Comparison of ENCODE assay signal across 28 cellular contexts in genomic region chr18:49495480-49495879, GRCh38.
"Had no signal": no experiment of that assay in that cellular context is flagged by ENCODE, and none has a peak within 500 bp of the region (broad histone marks: within the 10 kb centered on the region; RNA-seq: fewer than 3 reads in every experiment).

No MANE protein-coding gene starts in this region.

- H3K27ac ChIP-seq: neutrophil, suprapubic skin, tibial nerve, WERI-Rb-1 had no signal

- H3K27ac Mint-ChIP-seq: activated CD4-positive, alpha-beta memory T cell treated with anti-CD3 and anti-CD28 coated beads, Interleukin-2, amount 10 ng/mL, durations not matched to agents 7 days and 5 days; activated CD4-positive, alpha-beta T cell treated with anti-CD3 and anti-CD28 coated beads, Interleukin-2, amount 10 ng/mL, durations not matched to agents 7 days and 5 days; activated naive CD4-positive, alpha-beta T cell treated with anti-CD3 and anti-CD28 coated beads, Interleukin-2, amount 10 ng/mL, durations not matched to agents 7 days and 5 days; activated naive CD8-positive, alpha-beta T cell treated with anti-CD3 and anti-CD28 coated beads, Interleukin-2, amount 10 ng/mL, durations not matched to agents 7 days and 5 days; activated T-cell treated with anti-CD3 and anti-CD28 coated beads, Interleukin-2, amount 50 U/mL, for 24 hours; natural killer cell treated with Interleukin-12 subunit alpha and Interleukin-12 subunit beta and Interleukin-15 and Interleukin-18, amount 100 ng/mL, for 72 hours; progenitor cell of endocrine pancreas; stimulated activated naive B cell treated with anti-CD40 and anti-IgM and Interleukin-4, amounts not matched to agents 10 μg/mL and 1 μg/mL and 100 μg/mL, for 72 hours; T-helper 17 cell had no signal

- DNase-seq: activated CD4-positive, alpha-beta memory T cell treated with anti-CD3 and anti-CD28 coated beads, Interleukin-2, amount 10 ng/mL, durations not matched to agents 7 days and 5 days; activated CD4-positive, alpha-beta T cell treated with anti-CD3 and anti-CD28 coated beads, Interleukin-2, amount 10 ng/mL, durations not matched to agents 7 days and 5 days; activated CD4-positive, CD25-positive, alpha-beta regulatory T cell treated with anti-CD3 and anti-CD28 coated beads, Interleukin-2, amount 50 U/mL, for 72 hours; activated CD8-positive, alpha-beta memory T cell treated with anti-CD3 and anti-CD28 coated beads, Interleukin-2, amount 50 U/mL, for 48 hours; activated gamma-delta T cell; activated naive CD4-positive, alpha-beta T cell treated with anti-CD3 and anti-CD28 coated beads, Interleukin-2, amount 10 ng/mL, durations not matched to agents 7 days and 5 days; activated naive CD8-positive, alpha-beta T cell treated with anti-CD3 and anti-CD28 coated beads, Interleukin-2, amount 10 ng/mL, durations not matched to agents 7 days and 5 days; activated T-cell treated with anti-CD3 and anti-CD28 coated beads, Interleukin-2, amount 50 U/mL, for 24 hours; amniotic stem cell; caudate nucleus; foreskin fibroblast; head of caudate nucleus; hippocampal formation; left cardiac atrium; left ventricle myocardium superior; mammary epithelial cell; small intestine; stimulated activated naive B cell treated with anti-CD40 and anti-IgM and Interleukin-4, amounts not matched to agents 10 μg/mL and 1 μg/mL and 100 μg/mL, for 72 hours; T-helper 17 cell; T1000; WERI-Rb-1 had no signal

- H3K4me3 Mint-ChIP-seq: activated CD4-positive, alpha-beta memory T cell treated with anti-CD3 and anti-CD28 coated beads, Interleukin-2, amount 10 ng/mL, durations not matched to agents 7 days and 5 days; activated CD4-positive, alpha-beta T cell treated with anti-CD3 and anti-CD28 coated beads, Interleukin-2, amount 10 ng/mL, durations not matched to agents 7 days and 5 days; activated naive CD4-positive, alpha-beta T cell treated with anti-CD3 and anti-CD28 coated beads, Interleukin-2, amount 10 ng/mL, durations not matched to agents 7 days and 5 days; activated naive CD8-positive, alpha-beta T cell treated with anti-CD3 and anti-CD28 coated beads, Interleukin-2, amount 10 ng/mL, durations not matched to agents 7 days and 5 days; activated T-cell treated with anti-CD3 and anti-CD28 coated beads, Interleukin-2, amount 50 U/mL, for 24 hours; natural killer cell treated with Interleukin-12 subunit alpha and Interleukin-12 subunit beta and Interleukin-15 and Interleukin-18, amount 100 ng/mL, for 72 hours; stimulated activated naive B cell treated with anti-CD40 and anti-IgM and Interleukin-4, amounts not matched to agents 10 μg/mL and 1 μg/mL and 100 μg/mL, for 72 hours; T-helper 17 cell had no signal

- ATAC-seq: esophagus mucosa; left cardiac atrium; left ventricle myocardium superior; natural killer cell treated with Interleukin-12 subunit alpha and Interleukin-12 subunit beta and Interleukin-15 and Interleukin-18, amount 100 ng/mL, for 72 hours; sciatic nerve; stimulated activated naive B cell treated with anti-CD40 and anti-IgM and Interleukin-4, amounts not matched to agents 10 μg/mL and 1 μg/mL and 100 μg/mL, for 72 hours; T-helper 17 cell had no signal

- H3K9me3 Mint-ChIP-seq: activated CD4-positive, alpha-beta memory T cell treated with anti-CD3 and anti-CD28 coated beads, Interleukin-2, amount 10 ng/mL, durations not matched to agents 7 days and 5 days; activated CD4-positive, alpha-beta T cell treated with anti-CD3 and anti-CD28 coated beads, Interleukin-2, amount 10 ng/mL, durations not matched to agents 7 days and 5 days; activated naive CD4-positive, alpha-beta T cell treated with anti-CD3 and anti-CD28 coated beads, Interleukin-2, amount 10 ng/mL, durations not matched to agents 7 days and 5 days; activated naive CD8-positive, alpha-beta T cell treated with anti-CD3 and anti-CD28 coated beads, Interleukin-2, amount 10 ng/mL, durations not matched to agents 7 days and 5 days; activated T-cell treated with anti-CD3 and anti-CD28 coated beads, Interleukin-2, amount 50 U/mL, for 24 hours; natural killer cell treated with Interleukin-12 subunit alpha and Interleukin-12 subunit beta and Interleukin-15 and Interleukin-18, amount 100 ng/mL, for 72 hours; stimulated activated naive B cell treated with anti-CD40 and anti-IgM and Interleukin-4, amounts not matched to agents 10 μg/mL and 1 μg/mL and 100 μg/mL, for 72 hours had no signal

- H3K9me3 ChIP-seq: neutrophil, suprapubic skin, tibial nerve had no signal

- H3K4me3 ChIP-seq: suprapubic skin, tibial nerve had no signal
